ENCODE assay signal across 15 cellular contexts in genomic region chr17:41131979-41132378, GRCh38. TPM values are rescaled to one million over a fixed set of nuclear protein-coding genes. Genes with fewer than 3 reads are reported as not detected.
DNase-seq lines count a peak whose midpoint lies in the region; TF ChIP-seq lines count a peak whose summit lies in the region.
"Had no signal": no experiment of that assay in that cellular context is flagged by ENCODE, and none has a peak within 500 bp of the region (broad histone marks: within the 10 kb centered on the region; RNA-seq: fewer than 3 reads in every experiment).

No MANE protein-coding gene starts in this region.

- DNase-seq in EH (ENCODE audit: low read depth): peak; percentile 60
- peak; percentile 79 for DNase-seq in HPDE6-E6E7 (ENCODE audit: extremely low spot score)
- DNase-seq in amniotic epithelial cell (ENCODE audit: low read depth): peak; percentile 32
- DNase-seq in osteoblast (ENCODE audit: insufficient read length, low spot score, missing footprints): no peak
- DNase-seq in adrenal gland: no peak
- DNase-seq in iPS-NIHi7 (ENCODE audit: extremely low spot score): no peak
- DNase-seq in activated CD8-positive, alpha-beta memory T cell treated with anti-CD3 and anti-CD28 coated beads for 24 hours: no peak
- DNase-seq: DND-41; mucosa of descending colon; NCI-H1930; NCI-H526 treated with DMSO at 0.1 percent for 48 hours; nucleus accumbens; stimulated activated CD4-positive, alpha-beta T cell treated with anti-CD3 and anti-CD28 coated beads, Interleukin-4, amount 100 ng/mL, for 4 hours had no signal

- TF ChIP-seq POLR2A in adrenal gland (IDR thresholded peaks at IDR 0.05): no peak

- H3K27ac ChIP-seq in osteoblast (ENCODE audit: low read depth, low read length) (peak overlapping the region; percentile 22), adrenal gland (no peak overlapping the region)
- H3K27ac ChIP-seq: BLaER1 treated with 17β-estradiol and CSF1 and Interleukin-3, amounts not matched to agents 10 nM and 100 nM had no signal

- no peaks in the 10 kb centered on the region for H4K20me1 ChIP-seq in osteoblast (ENCODE audit: insufficient read depth, low read length)
- H4K20me1 ChIP-seq: BLaER1 treated with 17β-estradiol and CSF1 and Interleukin-3, amounts not matched to agents 10 nM and 100 nM had no signal

- H3K36me3 ChIP-seq in osteoblast (ENCODE audit: insufficient read depth, low read length): no peaks in the 10 kb centered on the region
- H3K36me3 ChIP-seq in adrenal gland (replicated peaks in 1 of 2): no peaks in the 10 kb centered on the region
- H3K36me3 ChIP-seq: BLaER1 treated with 17β-estradiol and CSF1 and Interleukin-3, amounts not matched to agents 10 nM and 100 nM had no signal

- H3K4me1 ChIP-seq in osteoblast (ENCODE audit: insufficient read depth, low read length) (peaks cover 19% of the 10 kb centered on the region), adrenal gland (replicated peaks in 1 of 2) (no peaks in the 10 kb centered on the region)

- H3K27me3 ChIP-seq in osteoblast (ENCODE audit: insufficient read depth, low read length) (no peaks in the 10 kb centered on the region), adrenal gland (no peaks in the 10 kb centered on the region)
- H3K27me3 ChIP-seq: BLaER1 treated with 17β-estradiol and CSF1 and Interleukin-3, amounts not matched to agents 10 nM and 100 nM had no signal

- H2AFZ ChIP-seq in osteoblast (ENCODE audit: low read length): no peak overlapping the region

- intact Hi-C loops in adrenal gland (cut with DNase I): no loop called here

- H3K9me3 ChIP-seq in osteoblast (ENCODE audit: low read depth, low read length) (no peaks in the 10 kb centered on the region), adrenal gland (replicated peaks in 1 of 3) (no peaks in the 10 kb centered on the region)
- H3K9me3 ChIP-seq: mucosa of descending colon had no signal

- TF ChIP-seq CTCF in osteoblast (IDR thresholded peaks at IDR 0.05; ENCODE audit: extremely low read depth, low read depth, low read length): no peak
- no peak for TF ChIP-seq CTCF in adrenal gland (IDR thresholded peaks at IDR 0.05)

- H3K4me2 ChIP-seq in osteoblast (ENCODE audit: insufficient read depth, low read length): peak overlapping the region; percentile 22

- WGBS in adrenal gland, 4 donors: 79 to 88% (median 85%) methylated on average over 3 of the region's 3 CpGs

- no peak overlapping the region for H3K4me3 ChIP-seq in osteoblast (ENCODE audit: insufficient read depth, low read length)
- no peak overlapping the region for H3K4me3 ChIP-seq in adrenal gland
- H3K4me3 ChIP-seq: BLaER1 treated with 17β-estradiol and CSF1 and Interleukin-3, amounts not matched to agents 10 nM and 100 nM; mucosa of descending colon had no signal

- no peaks in the 10 kb centered on the region for H3K79me2 ChIP-seq in osteoblast (ENCODE audit: insufficient read depth, low read length)

RNA-seq across cellular contexts. Expression of gene KRTAP4-12, which starts 8.0 kb away (rescaled TPM):
- total RNA-seq in osteoblast (not detected in 2 replicates), adrenal gland (not detected)
- polyA plus RNA-seq in adrenal gland: not detected
- total RNA-seq: mucosa of descending colon, ureter had no signal

RNA-seq across cellular contexts. Expression of gene KRTAP4-6, which starts 8.4 kb away (rescaled TPM):
- total RNA-seq in osteoblast (not detected in 2 replicates), adrenal gland (not detected)
- polyA plus RNA-seq in adrenal gland: not detected
- total RNA-seq: mucosa of descending colon, ureter had no signal

RNA-seq across cellular contexts. Expression of gene KRTAP4-11, which starts 13.8 kb away (rescaled TPM):
- total RNA-seq in osteoblast: not detected in 2 replicates
- total RNA-seq in adrenal gland: not detected
- polyA plus RNA-seq in adrenal gland: not detected
- total RNA-seq: mucosa of descending colon, ureter had no signal

RNA-seq across cellular contexts. Expression of gene KRTAP4-5, which starts 17.6 kb away (rescaled TPM):
- not detected in 2 replicates for total RNA-seq in osteoblast
- total RNA-seq in adrenal gland: not detected
- not detected for polyA plus RNA-seq in adrenal gland
- total RNA-seq: mucosa of descending colon, ureter had no signal

RNA-seq across cellular contexts. Expression of gene KRTAP4-9, which starts 26.8 kb away (rescaled TPM):
- total RNA-seq in osteoblast (not detected in 2 replicates), adrenal gland (not detected)
- not detected for polyA plus RNA-seq in adrenal gland
- total RNA-seq: mucosa of descending colon, ureter had no signal

Comparison
In these comparisons a context has a peak if more than half of its experiments do, and no peak if none do; other contexts are left out.
1. DNase-seq: peak in EH (single experiment), HPDE6-E6E7 (single experiment) and amniotic epithelial cell (single experiment); none in osteoblast (single experiment), adrenal gland (0 of 7), iPS-NIHi7 (single experiment) and activated CD8-positive, alpha-beta memory T cell treated with anti-CD3 and anti-CD28 coated beads for 24 hours (single experiment).